In the genomic region with DNA sequence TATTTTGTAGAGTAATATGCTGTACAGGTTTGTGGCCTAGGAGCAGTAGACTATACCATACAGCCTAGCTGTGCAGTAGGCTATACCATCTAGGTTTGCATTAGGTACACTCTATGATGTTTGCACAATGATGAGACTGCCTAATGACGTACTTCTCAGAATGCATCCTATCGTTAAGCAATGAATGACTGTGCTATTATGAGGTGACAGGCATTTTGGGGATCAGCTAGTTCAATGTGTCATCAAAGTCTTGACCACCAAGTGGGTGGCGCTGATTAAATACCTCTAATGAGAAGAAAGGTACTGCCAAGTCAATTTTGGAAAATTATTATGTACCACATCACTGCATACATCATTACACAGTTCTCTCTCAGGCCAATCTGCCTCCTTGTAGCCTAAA, we compare ENCODE assay signal across 22 cellular contexts.
A peak's percentile ranks its signal among the peaks of the same experiment; 100 is the strongest.
DNase-seq lines count a peak whose midpoint lies in the region; ATAC-seq and TF ChIP-seq lines count a peak whose summit lies in the region.
"Had no signal": no experiment of that assay in that cellular context is flagged by ENCODE, and none has a peak within 500 bp of the region (broad histone marks: within the 10 kb centered on the region; RNA-seq: fewer than 3 reads in every experiment).

No MANE protein-coding gene starts in this region.

- peaks cover 3% of the 10 kb centered on the region for H3K9me3 Mint-ChIP-seq in activated naive CD8-positive, alpha-beta T cell treated with anti-CD3 and anti-CD28 coated beads, Interleukin-2, amount 50 U/mL, for 24 hours
- H3K9me3 Mint-ChIP-seq: immature natural killer cell had no signal

- H3K4me3 ChIP-seq in NB4 (ENCODE audit: low read depth, low read length), result no peak overlapping the region
- H3K4me3 ChIP-seq: left lung, sigmoid colon, tibial nerve had no signal

- H3K4me3 Mint-ChIP-seq in activated naive CD8-positive, alpha-beta T cell treated with anti-CD3 and anti-CD28 coated beads, Interleukin-2, amount 50 U/mL, for 24 hours, result peak overlapping the region; percentile 9
- H3K4me3 Mint-ChIP-seq: immature natural killer cell; nephron progenitor cell; stimulated activated memory B cell treated with anti-CD40 and anti-IgM and Interleukin-4, amounts not matched to agents 10 μg/mL and 1 μg/mL and 100 μg/mL, for 72 hours had no signal

- peaks cover 40% of the 10 kb centered on the region for H3K36me3 Mint-ChIP-seq in activated naive CD8-positive, alpha-beta T cell treated with anti-CD3 and anti-CD28 coated beads, Interleukin-2, amount 50 U/mL, for 24 hours (ENCODE audit: low read depth)
- H3K36me3 Mint-ChIP-seq: stimulated activated memory B cell treated with anti-CD40 and anti-IgM and Interleukin-4, amounts not matched to agents 10 μg/mL and 1 μg/mL and 100 μg/mL, for 72 hours had no signal

- TF ChIP-seq CTCF in NB4 (IDR thresholded peaks at IDR 0.05; ENCODE audit: low read depth, low read length) (no peak), foreskin keratinocyte (conservative IDR thresholded peaks at IDR 0.05) (no peak)

- H3K4me1 Mint-ChIP-seq in activated naive CD8-positive, alpha-beta T cell treated with anti-CD3 and anti-CD28 coated beads, Interleukin-2, amount 50 U/mL, for 24 hours, result peaks cover 96% of the 10 kb centered on the region

- TF ChIP-seq POLR2A in NB4 (IDR thresholded peaks at IDR 0.05; ENCODE audit: extremely low read depth, insufficient read length), result no peak

- ATAC-seq in activated naive CD8-positive, alpha-beta T cell treated with anti-CD3 and anti-CD28 coated beads, Interleukin-2, amount 50 U/mL, for 24 hours, result peak; percentile 31
- ATAC-seq in foreskin keratinocyte (no peak), GM21529 (IDR thresholded peaks at IDR 0.05; ENCODE audit: unreplicated experiment) (no peak)
- ATAC-seq: HCT116; Right ventricle myocardium inferior; stimulated activated memory B cell treated with anti-CD40 and anti-IgM and Interleukin-4, amounts not matched to agents 10 μg/mL and 1 μg/mL and 100 μg/mL, for 72 hours; T-cell had no signal

- peak overlapping the region; percentile 57 for H3K27ac Mint-ChIP-seq in activated naive CD8-positive, alpha-beta T cell treated with anti-CD3 and anti-CD28 coated beads, Interleukin-2, amount 50 U/mL, for 24 hours
- H3K27ac Mint-ChIP-seq: immature natural killer cell, nephron progenitor cell had no signal

- peaks cover 4% of the 10 kb centered on the region for H3K4me1 ChIP-seq in foreskin keratinocyte
- H3K4me1 ChIP-seq: Caco-2, sigmoid colon had no signal

- peak; percentile 27 for DNase-seq in stimulated activated CD4-positive, alpha-beta T cell treated with anti-CD3 and anti-CD28 coated beads, Interleukin-4, amount 100 ng/mL, for 24 hours
- no peak for DNase-seq in stimulated activated CD4-positive, alpha-beta T cell treated with anti-CD3 and anti-CD28 coated beads, Interleukin-4, amount 100 ng/mL, for 1 hour
- peak; percentile 25 for DNase-seq in NB4 (ENCODE audit: low read depth)
- no peak for DNase-seq in activated naive CD8-positive, alpha-beta T cell treated with anti-CD3 and anti-CD28 coated beads, Interleukin-2, amount 50 U/mL, for 24 hours
- no peak for DNase-seq in foreskin keratinocyte
- DNase-seq in stimulated activated CD4-positive, alpha-beta T cell treated with anti-CD3 and anti-CD28 coated beads, Interleukin-1b, Interleukin-23, amount 100 ng/mL, for 48 hours, result no peak
- DNase-seq: activated CD4-positive, alpha-beta T cell treated with anti-CD3 and anti-CD28 coated beads, Interleukin-2, amount 50 U/mL, for 4 hours; activated T-cell treated with anti-CD3 and anti-CD28 coated beads, Interleukin-2, amount 50 U/mL, for 1 hour; Caco-2; immature natural killer cell; left lung; NCI-H2171; NCI-H524 treated with DMSO at 0.1 percent for 48 hours; nephron progenitor cell; posterior cingulate gyrus; sigmoid colon; T-cell had no signal

- no peak overlapping the region for H3K27ac ChIP-seq in foreskin keratinocyte
- H3K27ac ChIP-seq: sigmoid colon had no signal

- no peaks in the 10 kb centered on the region for H3K27me3 ChIP-seq in foreskin keratinocyte
- H3K27me3 ChIP-seq: left lung, sigmoid colon, tibial nerve had no signal

- no peaks in the 10 kb centered on the region for H3K27me3 Mint-ChIP-seq in activated naive CD8-positive, alpha-beta T cell treated with anti-CD3 and anti-CD28 coated beads, Interleukin-2, amount 50 U/mL, for 24 hours
- H3K27me3 Mint-ChIP-seq: stimulated activated memory B cell treated with anti-CD40 and anti-IgM and Interleukin-4, amounts not matched to agents 10 μg/mL and 1 μg/mL and 100 μg/mL, for 72 hours; T-cell had no signal

Comparison
In these comparisons a context has a peak if more than half of its experiments do, and no peak if none do; other contexts are left out.
1. DNase-seq: peak in stimulated activated CD4-positive, alpha-beta T cell treated with anti-CD3 and anti-CD28 coated beads, Interleukin-4, amount 100 ng/mL, for 24 hours (single experiment) and NB4 (single experiment); none in stimulated activated CD4-positive, alpha-beta T cell treated with anti-CD3 and anti-CD28 coated beads, Interleukin-4, amount 100 ng/mL, for 1 hour (single experiment), activated naive CD8-positive, alpha-beta T cell treated with anti-CD3 and anti-CD28 coated beads, Interleukin-2, amount 50 U/mL, for 24 hours (single experiment), foreskin keratinocyte (0 of 2) and stimulated activated CD4-positive, alpha-beta T cell treated with anti-CD3 and anti-CD28 coated beads, Interleukin-1b, Interleukin-23, amount 100 ng/mL, for 48 hours (single experiment).